26 cellular contexts compared by ENCODE assay signal in the genomic region with DNA sequence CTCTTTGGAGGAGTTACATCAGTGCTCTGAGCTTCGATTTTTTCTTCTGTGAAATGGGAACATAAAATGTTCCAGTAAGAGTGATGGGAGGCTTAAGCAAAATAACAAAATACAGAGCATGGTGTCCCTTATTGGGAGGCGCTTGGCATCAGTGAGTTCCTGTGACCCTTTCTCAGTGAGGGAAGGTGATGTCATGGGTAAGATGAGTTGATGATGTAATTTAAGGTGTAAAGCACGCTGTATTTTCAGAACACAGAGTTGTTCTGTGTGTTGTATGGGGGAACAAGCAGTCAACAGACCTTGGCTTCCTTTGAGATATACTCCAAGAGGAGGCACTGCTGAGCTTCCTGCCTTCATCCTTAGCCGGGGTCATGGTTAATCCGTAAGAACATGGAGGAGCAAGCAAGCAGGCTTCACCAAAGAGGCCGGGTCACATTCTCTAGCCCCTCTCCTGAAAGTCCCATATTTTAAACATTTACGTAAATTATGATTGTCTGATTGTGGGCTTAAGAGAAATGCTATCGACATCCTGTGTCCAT.
"Had no signal": no experiment of that assay in that cellular context is flagged by ENCODE, and none has a peak within 500 bp of the region (broad histone marks: within the 10 kb centered on the region; RNA-seq: fewer than 3 reads in every experiment).

No MANE protein-coding gene starts in this region.

- H3K4me3 ChIP-seq: adrenal gland, body of pancreas, breast epithelium, SJCRH30 had no signal

- H3K4me1 ChIP-seq: breast epithelium, SJCRH30 had no signal

- H3K4me3 Mint-ChIP-seq: activated CD4-positive, alpha-beta T cell treated with anti-CD3 and anti-CD28 coated beads for 36 hours; activated CD4-positive, alpha-beta T cell treated with anti-CD3 and anti-CD28 coated beads, Interleukin-2, amount 10 ng/mL, durations not matched to agents 7 days and 5 days; activated CD8-positive, alpha-beta T cell treated with anti-CD3 and anti-CD28 coated beads, Interleukin-2, amount 10 ng/mL, durations not matched to agents 7 days and 5 days; activated naive CD4-positive, alpha-beta T cell treated with anti-CD3 and anti-CD28 coated beads for 36 hours; activated T-cell treated with anti-CD3 and anti-CD28 coated beads, Interleukin-2, amount 50 U/mL, for 24 hours; T-helper 1 cell treated with Interleukin-12 subunit alpha and Interleukin-12 subunit beta and Interleukin-4 antibody, amounts not matched to agents 30 μg/mL and 1 μg/mL, for 36 hours; T-helper 2 cell treated with Interferon-gamma antibody and Interleukin-4, amounts not matched to agents 5 μg/mL and 100 μg/mL, for 36 hours had no signal

- H3K9me3 ChIP-seq: adrenal gland, body of pancreas, breast epithelium, SJCRH30, SK-N-SH had no signal

- H3K27me3 Mint-ChIP-seq: activated CD4-positive, alpha-beta T cell treated with anti-CD3 and anti-CD28 coated beads for 36 hours; activated CD4-positive, alpha-beta T cell treated with anti-CD3 and anti-CD28 coated beads, Interleukin-2, amount 10 ng/mL, durations not matched to agents 7 days and 5 days; activated T-cell treated with anti-CD3 and anti-CD28 coated beads, Interleukin-2, amount 50 U/mL, for 24 hours had no signal

- H3K4me1 Mint-ChIP-seq: activated CD4-positive, alpha-beta T cell treated with anti-CD3 and anti-CD28 coated beads for 36 hours; activated CD4-positive, alpha-beta T cell treated with anti-CD3 and anti-CD28 coated beads, Interleukin-2, amount 10 ng/mL, durations not matched to agents 7 days and 5 days had no signal

- H3K27ac ChIP-seq: body of pancreas, breast epithelium, SJCRH30 had no signal

- H3K27me3 ChIP-seq: adrenal gland, body of pancreas, breast epithelium, SJCRH30 had no signal

- DNase-seq: activated CD4-positive, alpha-beta T cell treated with anti-CD3 and anti-CD28 coated beads for 36 hours; activated CD4-positive, alpha-beta T cell treated with anti-CD3 and anti-CD28 coated beads, Interleukin-2, amount 10 ng/mL, durations not matched to agents 7 days and 5 days; activated CD4-positive, alpha-beta T cell treated with anti-CD3 and anti-CD28 coated beads, Interleukin-2, amount 50 U/mL, for 48 hours; activated CD8-positive, alpha-beta T cell treated with anti-CD3 and anti-CD28 coated beads, Interleukin-2, amount 10 ng/mL, durations not matched to agents 7 days and 5 days; activated gamma-delta T cell treated with Interleukin-2 at 50 U/mL for 16 hours; activated naive CD4-positive, alpha-beta T cell treated with anti-CD3 and anti-CD28 coated beads for 36 hours; activated T-cell treated with anti-CD3 and anti-CD28 coated beads, Interleukin-2, amount 50 U/mL, for 24 hours; body of pancreas; Karpas-422; NCI-H1105; NCI-H1436; NCI-H1694; NCI-H1930; NCI-H2081 treated with DMSO at 0.1 percent for 48 hours; NCI-H345; NCI-H524 treated with DMSO at 0.1 percent for 48 hours; PC-3; Right ventricle myocardium superior; SJCRH30; SK-N-SH had no signal

- H3K27ac Mint-ChIP-seq: activated CD4-positive, alpha-beta T cell treated with anti-CD3 and anti-CD28 coated beads for 36 hours; activated CD4-positive, alpha-beta T cell treated with anti-CD3 and anti-CD28 coated beads, Interleukin-2, amount 10 ng/mL, durations not matched to agents 7 days and 5 days; activated CD8-positive, alpha-beta T cell treated with anti-CD3 and anti-CD28 coated beads, Interleukin-2, amount 10 ng/mL, durations not matched to agents 7 days and 5 days; activated naive CD4-positive, alpha-beta T cell treated with anti-CD3 and anti-CD28 coated beads for 36 hours; activated naive CD4-positive, alpha-beta T cell treated with anti-CD3 and anti-CD28 coated beads, Interleukin-2, amount 50 U/mL, for 72 hours; activated T-cell treated with anti-CD3 and anti-CD28 coated beads, Interleukin-2, amount 50 U/mL, for 24 hours; activated T-helper 2 cell treated with anti-CD3 and anti-CD28 coated beads, Interferon-gamma antibody, Interleukin-2, Interleukin-4, amounts not matched to agents 10 μg/mL and 5 μg/mL and 100 μg/mL, durations not matched to agents 14 hours and 24 hours and 36 hours; T-helper 1 cell treated with Interleukin-12 subunit alpha and Interleukin-12 subunit beta and Interleukin-4 antibody, amounts not matched to agents 30 μg/mL and 1 μg/mL, for 36 hours; T-helper 2 cell treated with Interferon-gamma antibody and Interleukin-4, amounts not matched to agents 5 μg/mL and 100 μg/mL, for 36 hours had no signal

- H3K36me3 ChIP-seq: adrenal gland, breast epithelium, SJCRH30 had no signal
